17 cellular contexts compared by ENCODE assay signal in genomic region chr20:2000286-2000685, GRCh38.
"Had no signal": no experiment of that assay in that cellular context is flagged by ENCODE, and none has a peak within 500 bp of the region (broad histone marks: within the 10 kb centered on the region; RNA-seq: fewer than 3 reads in every experiment).

No MANE protein-coding gene starts in this region.

- ATAC-seq: effector memory CD8-positive, alpha-beta T cell; gastrocnemius medialis; heart right ventricle; left lobe of liver; mucosa of descending colon; naive thymus-derived CD8-positive, alpha-beta T cell; sciatic nerve; stimulated activated naive B cell treated with anti-CD40 and anti-IgM and Interleukin-4, amounts not matched to agents 10 μg/mL and 1 μg/mL and 100 μg/mL, for 72 hours; stimulated activated naive CD8-positive, alpha-beta T cell treated with anti-CD3 and anti-CD28 coated beads, Interleukin-15, amount 100 ng/mL, for 72 hours had no signal

- DNase-seq: effector memory CD8-positive, alpha-beta T cell; gastrocnemius medialis; heart right ventricle; hypothalamus; mammary epithelial cell; mucosa of descending colon; naive thymus-derived CD8-positive, alpha-beta T cell; posterior cingulate gyrus; spleen; stimulated activated CD4-positive, alpha-beta T cell treated with anti-CD3 and anti-CD28 coated beads, Interleukin-15, amount 100 ng/mL, for 24 hours; stimulated activated CD4-positive, alpha-beta T cell treated with anti-CD3 and anti-CD28 coated beads, Interleukin-1b, Interleukin-23, amount 100 ng/mL, for 48 hours; stimulated activated CD4-positive, alpha-beta T cell treated with anti-CD3 and anti-CD28 coated beads, Interleukin-4, amount 100 ng/mL, for 24 hours; stimulated activated naive B cell treated with anti-CD40 and anti-IgM and Interleukin-4, amounts not matched to agents 10 μg/mL and 1 μg/mL and 100 μg/mL, for 72 hours; stimulated activated naive CD8-positive, alpha-beta T cell treated with anti-CD3 and anti-CD28 coated beads, Interleukin-15, amount 100 ng/mL, for 72 hours; testis had no signal
